ENCODE assay signal across 8 cellular contexts in genomic region chr22:21568207-21569075, GRCh38. TPM values are rescaled to one million over a fixed set of nuclear protein-coding genes. Genes with fewer than 3 reads are reported as not detected.
A peak's percentile ranks its signal among the peaks of the same experiment; 100 is the strongest.
DNase-seq lines count a peak whose midpoint lies in the region; TF ChIP-seq lines count a peak whose summit lies in the region.

No MANE protein-coding gene starts in this region.

- TF ChIP-seq CTCF in glutamatergic neuron (IDR thresholded peaks at IDR 0.05; ENCODE audit: partially characterized antibody, unreplicated experiment) = no peak
- TF ChIP-seq CTCF in progenitor cell of endocrine pancreas (IDR thresholded peaks at IDR 0.05; ENCODE audit: unreplicated experiment) = no peak

- peaks cover 23% of the 10 kb centered on the region for H3K36me3 Mint-ChIP-seq in activated T-helper 1 cell treated with anti-CD3 and anti-CD28 coated beads, Interleukin-12 subunit alpha, Interleukin-12 subunit beta, Interleukin-2, Interleukin-4 antibody, amounts not matched to agents 30 ng/mL and 10 ng/mL and 1 ng/mL, durations not matched to agents 14 hours and 24 hours and 36 hours (ENCODE audit: low read depth)
- H3K36me3 Mint-ChIP-seq in glutamatergic neuron (ENCODE audit: unreplicated experiment) = no peaks in the 10 kb centered on the region
- H3K36me3 Mint-ChIP-seq in progenitor cell of endocrine pancreas (ENCODE audit: insufficient read depth) = peaks cover 5% of the 10 kb centered on the region

- intact Hi-C loops in activated T-helper 1 cell treated with anti-CD3 and anti-CD28 coated beads, Interleukin-12 subunit alpha, Interleukin-12 subunit beta, Interleukin-2, Interleukin-4 antibody, amounts not matched to agents 30 ng/mL and 10 ng/mL and 1 ng/mL, durations not matched to agents 14 hours and 24 hours and 36 hours (cut with micrococcal nuclease) = no loop called here

- H3K9me3 ChIP-seq in KOPT-K1 (ENCODE audit: insufficient read depth, low read length, poor library complexity, severe bottlenecking) = no peaks in the 10 kb centered on the region

- H3K27ac Mint-ChIP-seq in activated T-helper 1 cell treated with anti-CD3 and anti-CD28 coated beads, Interleukin-12 subunit alpha, Interleukin-12 subunit beta, Interleukin-2, Interleukin-4 antibody, amounts not matched to agents 30 ng/mL and 10 ng/mL and 1 ng/mL, durations not matched to agents 14 hours and 24 hours and 36 hours = peak overlapping the region; percentile 95
- peak overlapping the region; percentile 96 for H3K27ac Mint-ChIP-seq in glutamatergic neuron (ENCODE audit: unreplicated experiment)
- peak overlapping the region; percentile 98 for H3K27ac Mint-ChIP-seq in progenitor cell of endocrine pancreas

- DNase-seq in activated T-cell treated with anti-CD3 and anti-CD28 coated beads for 1 hour (ENCODE audit: low read depth) (peak; percentile 9), glutamatergic neuron (peak; percentile 36), progenitor cell of endocrine pancreas (ENCODE audit: low spot score, unreplicated experiment) (no peak), islet precursor cell (no peak), NCI-H2029 (lab: John Stamatoyannopoulos, UW) (no peak)
- DNase-seq in activated T-cell treated with anti-CD3 and anti-CD28 coated beads, Interleukin-2, amount 50 U/mL, for 1 hour = no peak
- peak; percentile 8 for DNase-seq in activated T-helper 1 cell treated with anti-CD3 and anti-CD28 coated beads, Interleukin-12 subunit alpha, Interleukin-12 subunit beta, Interleukin-2, Interleukin-4 antibody, amounts not matched to agents 30 ng/mL and 10 ng/mL and 1 ng/mL, durations not matched to agents 14 hours and 24 hours and 36 hours (ENCODE audit: low spot score)

- H3K9me3 Mint-ChIP-seq in activated T-helper 1 cell treated with anti-CD3 and anti-CD28 coated beads, Interleukin-12 subunit alpha, Interleukin-12 subunit beta, Interleukin-2, Interleukin-4 antibody, amounts not matched to agents 30 ng/mL and 10 ng/mL and 1 ng/mL, durations not matched to agents 14 hours and 24 hours and 36 hours = no peaks in the 10 kb centered on the region
- H3K9me3 Mint-ChIP-seq in glutamatergic neuron (ENCODE audit: unreplicated experiment) = peaks cover 7% of the 10 kb centered on the region
- H3K9me3 Mint-ChIP-seq in progenitor cell of endocrine pancreas (ENCODE audit: low read depth) = no peaks in the 10 kb centered on the region

- peaks cover 47% of the 10 kb centered on the region for H3K4me1 Mint-ChIP-seq in activated T-helper 1 cell treated with anti-CD3 and anti-CD28 coated beads, Interleukin-12 subunit alpha, Interleukin-12 subunit beta, Interleukin-2, Interleukin-4 antibody, amounts not matched to agents 30 ng/mL and 10 ng/mL and 1 ng/mL, durations not matched to agents 14 hours and 24 hours and 36 hours (ENCODE audit: low read depth)
- peaks cover 25% of the 10 kb centered on the region for H3K4me1 Mint-ChIP-seq in glutamatergic neuron (ENCODE audit: low read depth, unreplicated experiment)
- H3K4me1 Mint-ChIP-seq in progenitor cell of endocrine pancreas (ENCODE audit: low read depth) = peaks cover 36% of the 10 kb centered on the region

- H3K27ac ChIP-seq in KOPT-K1 (ENCODE audit: low read depth, low read length, poor library complexity, severe bottlenecking) = peak overlapping the region; percentile 89

- peaks cover 26% of the 10 kb centered on the region for H3K36me3 ChIP-seq in KOPT-K1 (ENCODE audit: insufficient read depth, low read length)

- H3K4me3 Mint-ChIP-seq in activated T-helper 1 cell treated with anti-CD3 and anti-CD28 coated beads, Interleukin-12 subunit alpha, Interleukin-12 subunit beta, Interleukin-2, Interleukin-4 antibody, amounts not matched to agents 30 ng/mL and 10 ng/mL and 1 ng/mL, durations not matched to agents 14 hours and 24 hours and 36 hours = peak overlapping the region; percentile 96
- H3K4me3 Mint-ChIP-seq in glutamatergic neuron (ENCODE audit: unreplicated experiment) (peak overlapping the region; percentile 97), progenitor cell of endocrine pancreas (ENCODE audit: low read depth) (peak overlapping the region; percentile 92)

- H3K27me3 Mint-ChIP-seq in activated T-helper 1 cell treated with anti-CD3 and anti-CD28 coated beads, Interleukin-12 subunit alpha, Interleukin-12 subunit beta, Interleukin-2, Interleukin-4 antibody, amounts not matched to agents 30 ng/mL and 10 ng/mL and 1 ng/mL, durations not matched to agents 14 hours and 24 hours and 36 hours (ENCODE audit: insufficient read depth) = no peaks in the 10 kb centered on the region
- H3K27me3 Mint-ChIP-seq in glutamatergic neuron (ENCODE audit: unreplicated experiment) (peaks cover 4% of the 10 kb centered on the region), progenitor cell of endocrine pancreas (no peaks in the 10 kb centered on the region)

RNA-seq across cellular contexts. Expression of gene UBE2L3, which starts 0.9 kb away (rescaled TPM):
- total RNA-seq in activated T-helper 1 cell treated with anti-CD3 and anti-CD28 coated beads, Interleukin-12 subunit alpha, Interleukin-12 subunit beta, Interleukin-2, Interleukin-4 antibody, amounts not matched to agents 30 ng/mL and 10 ng/mL and 1 ng/mL, durations not matched to agents 14 hours and 24 hours and 36 hours = 58.3 and 62.4 TPM in 2 replicates
- total RNA-seq in glutamatergic neuron (ENCODE audit: unreplicated experiment) (55.9 TPM), progenitor cell of endocrine pancreas (64.6 and 67.4 TPM in 2 replicates)

RNA-seq across cellular contexts. Expression of gene RIMBP3C, which starts 17.2 kb away (rescaled TPM):
- total RNA-seq in activated T-helper 1 cell treated with anti-CD3 and anti-CD28 coated beads, Interleukin-12 subunit alpha, Interleukin-12 subunit beta, Interleukin-2, Interleukin-4 antibody, amounts not matched to agents 30 ng/mL and 10 ng/mL and 1 ng/mL, durations not matched to agents 14 hours and 24 hours and 36 hours = 0.32 and 0.34 TPM in 2 replicates
- total RNA-seq in glutamatergic neuron (ENCODE audit: unreplicated experiment) (0.22 TPM), progenitor cell of endocrine pancreas (1.2 TPM in 1 of 2 replicates, not detected in the other)

Comparison
In these comparisons a context has a peak if more than half of its experiments do, and no peak if none do; other contexts are left out.
1. DNase-seq: peak in activated T-cell treated with anti-CD3 and anti-CD28 coated beads for 1 hour (single experiment), activated T-helper 1 cell treated with anti-CD3 and anti-CD28 coated beads, Interleukin-12 subunit alpha, Interleukin-12 subunit beta, Interleukin-2, Interleukin-4 antibody, amounts not matched to agents 30 ng/mL and 10 ng/mL and 1 ng/mL, durations not matched to agents 14 hours and 24 hours and 36 hours (single experiment) and glutamatergic neuron (single experiment); none in activated T-cell treated with anti-CD3 and anti-CD28 coated beads, Interleukin-2, amount 50 U/mL, for 1 hour (single experiment), progenitor cell of endocrine pancreas (single experiment), islet precursor cell (single experiment) and NCI-H2029 (single experiment).
2. Peak in every context shown above with its lines, with median percentiles within 50 percentile points of each other: H3K27ac Mint-ChIP-seq and H3K4me3 Mint-ChIP-seq.